Comparison of ENCODE assay signal across 36 cellular contexts in the genomic region with DNA sequence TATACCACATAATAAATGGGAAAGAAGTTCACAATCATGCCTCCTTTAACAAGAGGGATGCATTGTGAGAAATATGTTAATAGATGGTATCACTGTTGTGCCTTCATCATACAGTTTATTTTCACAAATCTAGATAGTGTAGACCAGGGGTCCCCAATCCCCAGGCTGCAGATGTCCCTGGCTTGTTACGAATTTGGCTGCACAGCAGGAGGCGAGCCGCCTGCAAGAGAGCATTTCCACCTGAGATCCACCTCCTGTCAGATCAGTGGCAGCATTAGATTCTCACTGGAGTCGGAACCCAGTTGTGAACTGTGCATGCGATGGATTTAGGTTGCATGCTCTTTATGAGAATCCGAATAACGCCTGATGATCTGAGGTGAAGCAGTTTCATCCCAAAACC.
"Had no signal": no experiment of that assay in that cellular context is flagged by ENCODE, and none has a peak within 500 bp of the region (broad histone marks: within the 10 kb centered on the region; RNA-seq: fewer than 3 reads in every experiment).

No MANE protein-coding gene starts in this region.

- H3K4me3 Mint-ChIP-seq: activated CD4-positive, alpha-beta memory T cell treated with anti-CD3 and anti-CD28 coated beads for 36 hours; activated CD4-positive, alpha-beta T cell treated with anti-CD3 and anti-CD28 coated beads for 36 hours; activated CD8-positive, alpha-beta T cell treated with anti-CD3 and anti-CD28 coated beads for 36 hours; activated naive CD8-positive, alpha-beta T cell treated with anti-CD3 and anti-CD28 coated beads for 36 hours; activated T-cell treated with anti-CD3 and anti-CD28 coated beads, Interleukin-2, amount 50 U/mL, for 4 hours; activated T-cell treated with anti-CD3 and anti-CD28 coated beads, Interleukin-2, amount 50 U/mL, for 72 hours; activated T-helper 1 cell treated with anti-CD3 and anti-CD28 coated beads, Interleukin-12 subunit alpha, Interleukin-12 subunit beta, Interleukin-2, Interleukin-4 antibody, amounts not matched to agents 30 ng/mL and 10 ng/mL and 1 ng/mL, durations not matched to agents 14 hours and 24 hours and 36 hours; activated T-helper 17 cell treated with anti-CD3 and anti-CD28 coated beads, Interleukin-2, amount 50 U/mL, for 72 hours; T-helper 1 cell treated with Interleukin-12 subunit alpha and Interleukin-12 subunit beta and Interleukin-4 antibody, amounts not matched to agents 30 μg/mL and 1 μg/mL, for 36 hours; T-helper 2 cell treated with Interferon-gamma antibody and Interleukin-4, amounts not matched to agents 5 μg/mL and 100 μg/mL, for 36 hours had no signal

- H3K27me3 Mint-ChIP-seq: activated CD4-positive, alpha-beta memory T cell treated with anti-CD3 and anti-CD28 coated beads for 36 hours; activated CD4-positive, alpha-beta T cell treated with anti-CD3 and anti-CD28 coated beads for 36 hours; activated CD8-positive, alpha-beta T cell treated with anti-CD3 and anti-CD28 coated beads for 36 hours; activated naive CD8-positive, alpha-beta T cell treated with anti-CD3 and anti-CD28 coated beads for 36 hours; activated T-helper 17 cell treated with anti-CD3 and anti-CD28 coated beads, Interleukin-2, amount 50 U/mL, for 72 hours had no signal

- DNase-seq: activated CD4-positive, alpha-beta memory T cell treated with anti-CD3 and anti-CD28 coated beads for 36 hours; activated CD4-positive, alpha-beta T cell treated with anti-CD3 and anti-CD28 coated beads for 1 hour; activated CD4-positive, alpha-beta T cell treated with anti-CD3 and anti-CD28 coated beads for 36 hours; activated CD4-positive, alpha-beta T cell treated with anti-CD3 and anti-CD28 coated beads for 48 hours; activated CD4-positive, alpha-beta T cell treated with anti-CD3 and anti-CD28 coated beads, Interleukin-2, amount 50 U/mL, for 1 hour; activated CD4-positive, alpha-beta T cell treated with anti-CD3 and anti-CD28 coated beads, Interleukin-2, amount 50 U/mL, for 4 hours; activated CD4-positive, CD25-positive, alpha-beta regulatory T cell; activated CD8-positive, alpha-beta memory T cell treated with anti-CD3 and anti-CD28 coated beads, Interleukin-2, amount 50 U/mL, for 4 hours; activated CD8-positive, alpha-beta T cell treated with anti-CD3 and anti-CD28 coated beads for 36 hours; activated effector memory CD4-positive, alpha-beta T cell treated with anti-CD3 and anti-CD28 coated beads, Interleukin-2, amount 50 U/mL, for 16 hours; activated gamma-delta T cell treated with Interleukin-2 at 50 U/mL for 16 hours; activated naive CD4-positive, alpha-beta T cell; activated naive CD4-positive, alpha-beta T cell treated with anti-CD3 and anti-CD28 coated beads, Interleukin-2, amount 50 U/mL, for 16 hours; activated naive CD8-positive, alpha-beta T cell treated with anti-CD3 and anti-CD28 coated beads for 36 hours; activated T-cell treated with anti-CD3 and anti-CD28 coated beads for 4 hours; activated T-cell treated with anti-CD3 and anti-CD28 coated beads, Interleukin-2, amount 50 U/mL, for 1 hour; activated T-cell treated with anti-CD3 and anti-CD28 coated beads, Interleukin-2, amount 50 U/mL, for 4 hours; activated T-cell treated with anti-CD3 and anti-CD28 coated beads, Interleukin-2, amount 50 U/mL, for 72 hours; adrenal gland; amniotic stem cell; aorta; body of pancreas; brain microvascular endothelial cell; central memory CD4-positive, alpha-beta T cell; SW 1271; T-helper 1 cell; T-helper 2 cell; T-helper 9 cell had no signal

- H3K9me3 ChIP-seq: adrenal gland, body of pancreas, breast epithelium had no signal

- H3K36me3 ChIP-seq: adrenal gland, brain microvascular endothelial cell, breast epithelium had no signal

- H3K27ac ChIP-seq: adrenal gland, body of pancreas, brain microvascular endothelial cell, breast epithelium, VCaP had no signal

- H3K27ac Mint-ChIP-seq: activated CD4-positive, alpha-beta memory T cell treated with anti-CD3 and anti-CD28 coated beads for 36 hours; activated CD4-positive, alpha-beta T cell treated with anti-CD3 and anti-CD28 coated beads for 36 hours; activated CD8-positive, alpha-beta T cell treated with anti-CD3 and anti-CD28 coated beads for 36 hours; activated naive CD4-positive, alpha-beta T cell treated with anti-CD3 and anti-CD28 coated beads, Interleukin-2, amount 50 U/mL, for 72 hours; activated naive CD8-positive, alpha-beta T cell treated with anti-CD3 and anti-CD28 coated beads for 36 hours; activated T-cell treated with anti-CD3 and anti-CD28 coated beads, Interleukin-2, amount 50 U/mL, for 72 hours; activated T-helper 1 cell treated with anti-CD3 and anti-CD28 coated beads, Interleukin-12 subunit alpha, Interleukin-12 subunit beta, Interleukin-2, Interleukin-4 antibody, amounts not matched to agents 30 ng/mL and 10 ng/mL and 1 ng/mL, durations not matched to agents 14 hours and 24 hours and 36 hours; activated T-helper 17 cell treated with anti-CD3 and anti-CD28 coated beads, Interleukin-2, amount 50 U/mL, for 72 hours; T-helper 1 cell treated with Interleukin-12 subunit alpha and Interleukin-12 subunit beta and Interleukin-4 antibody, amounts not matched to agents 30 μg/mL and 1 μg/mL, for 36 hours; T-helper 2 cell treated with Interferon-gamma antibody and Interleukin-4, amounts not matched to agents 5 μg/mL and 100 μg/mL, for 36 hours had no signal

- H3K36me3 Mint-ChIP-seq: activated CD4-positive, alpha-beta memory T cell treated with anti-CD3 and anti-CD28 coated beads for 36 hours; activated naive CD4-positive, alpha-beta T cell treated with anti-CD3 and anti-CD28 coated beads, Interleukin-2, amount 50 U/mL, for 72 hours; activated naive CD8-positive, alpha-beta T cell treated with anti-CD3 and anti-CD28 coated beads for 36 hours had no signal

- H3K4me1 ChIP-seq: adrenal gland, body of pancreas, breast epithelium had no signal

- H3K4me1 Mint-ChIP-seq: activated CD4-positive, alpha-beta T cell treated with anti-CD3 and anti-CD28 coated beads for 36 hours; activated naive CD8-positive, alpha-beta T cell treated with anti-CD3 and anti-CD28 coated beads for 36 hours; activated T-helper 17 cell treated with anti-CD3 and anti-CD28 coated beads, Interleukin-2, amount 50 U/mL, for 72 hours had no signal

- H3K9me3 Mint-ChIP-seq: activated T-helper 17 cell treated with anti-CD3 and anti-CD28 coated beads, Interleukin-2, amount 50 U/mL, for 72 hours had no signal

- H3K4me3 ChIP-seq: adrenal gland, body of pancreas, breast epithelium had no signal

- ATAC-seq: activated CD4-positive, alpha-beta T cell treated with anti-CD3 and anti-CD28 coated beads for 36 hours; activated CD4-positive, CD25-positive, alpha-beta regulatory T cell treated with anti-CD3 and anti-CD28 coated beads, Interleukin-2, amount 50 U/mL, for 24 hours; activated CD8-positive, alpha-beta T cell treated with anti-CD3 and anti-CD28 coated beads for 36 hours; activated naive CD4-positive, alpha-beta T cell treated with anti-CD3 and anti-CD28 coated beads, Interleukin-2, amount 50 U/mL, for 72 hours; activated T-cell treated with anti-CD3 and anti-CD28 coated beads, Interleukin-2, amount 50 U/mL, for 4 hours; activated T-cell treated with anti-CD3 and anti-CD28 coated beads, Interleukin-2, amount 50 U/mL, for 72 hours; activated T-helper 17 cell treated with anti-CD3 and anti-CD28 coated beads, Interleukin-2, amount 50 U/mL, for 72 hours; body of pancreas had no signal

- H3K27me3 ChIP-seq: adrenal gland, body of pancreas, brain microvascular endothelial cell, breast epithelium had no signal
